Comparison of ENCODE assay signal across 1 cellular context in genomic region chr1:162212713-162213112, GRCh38.
TF ChIP-seq lines count a peak whose summit lies in the region.

No MANE protein-coding gene starts in this region.

TF ChIP-seq in GM23338, 12 proteins besides CTCF, POLR2A, EP300 and RAD21 (continued from another document):
- TF ChIP-seq, protein P1, sequence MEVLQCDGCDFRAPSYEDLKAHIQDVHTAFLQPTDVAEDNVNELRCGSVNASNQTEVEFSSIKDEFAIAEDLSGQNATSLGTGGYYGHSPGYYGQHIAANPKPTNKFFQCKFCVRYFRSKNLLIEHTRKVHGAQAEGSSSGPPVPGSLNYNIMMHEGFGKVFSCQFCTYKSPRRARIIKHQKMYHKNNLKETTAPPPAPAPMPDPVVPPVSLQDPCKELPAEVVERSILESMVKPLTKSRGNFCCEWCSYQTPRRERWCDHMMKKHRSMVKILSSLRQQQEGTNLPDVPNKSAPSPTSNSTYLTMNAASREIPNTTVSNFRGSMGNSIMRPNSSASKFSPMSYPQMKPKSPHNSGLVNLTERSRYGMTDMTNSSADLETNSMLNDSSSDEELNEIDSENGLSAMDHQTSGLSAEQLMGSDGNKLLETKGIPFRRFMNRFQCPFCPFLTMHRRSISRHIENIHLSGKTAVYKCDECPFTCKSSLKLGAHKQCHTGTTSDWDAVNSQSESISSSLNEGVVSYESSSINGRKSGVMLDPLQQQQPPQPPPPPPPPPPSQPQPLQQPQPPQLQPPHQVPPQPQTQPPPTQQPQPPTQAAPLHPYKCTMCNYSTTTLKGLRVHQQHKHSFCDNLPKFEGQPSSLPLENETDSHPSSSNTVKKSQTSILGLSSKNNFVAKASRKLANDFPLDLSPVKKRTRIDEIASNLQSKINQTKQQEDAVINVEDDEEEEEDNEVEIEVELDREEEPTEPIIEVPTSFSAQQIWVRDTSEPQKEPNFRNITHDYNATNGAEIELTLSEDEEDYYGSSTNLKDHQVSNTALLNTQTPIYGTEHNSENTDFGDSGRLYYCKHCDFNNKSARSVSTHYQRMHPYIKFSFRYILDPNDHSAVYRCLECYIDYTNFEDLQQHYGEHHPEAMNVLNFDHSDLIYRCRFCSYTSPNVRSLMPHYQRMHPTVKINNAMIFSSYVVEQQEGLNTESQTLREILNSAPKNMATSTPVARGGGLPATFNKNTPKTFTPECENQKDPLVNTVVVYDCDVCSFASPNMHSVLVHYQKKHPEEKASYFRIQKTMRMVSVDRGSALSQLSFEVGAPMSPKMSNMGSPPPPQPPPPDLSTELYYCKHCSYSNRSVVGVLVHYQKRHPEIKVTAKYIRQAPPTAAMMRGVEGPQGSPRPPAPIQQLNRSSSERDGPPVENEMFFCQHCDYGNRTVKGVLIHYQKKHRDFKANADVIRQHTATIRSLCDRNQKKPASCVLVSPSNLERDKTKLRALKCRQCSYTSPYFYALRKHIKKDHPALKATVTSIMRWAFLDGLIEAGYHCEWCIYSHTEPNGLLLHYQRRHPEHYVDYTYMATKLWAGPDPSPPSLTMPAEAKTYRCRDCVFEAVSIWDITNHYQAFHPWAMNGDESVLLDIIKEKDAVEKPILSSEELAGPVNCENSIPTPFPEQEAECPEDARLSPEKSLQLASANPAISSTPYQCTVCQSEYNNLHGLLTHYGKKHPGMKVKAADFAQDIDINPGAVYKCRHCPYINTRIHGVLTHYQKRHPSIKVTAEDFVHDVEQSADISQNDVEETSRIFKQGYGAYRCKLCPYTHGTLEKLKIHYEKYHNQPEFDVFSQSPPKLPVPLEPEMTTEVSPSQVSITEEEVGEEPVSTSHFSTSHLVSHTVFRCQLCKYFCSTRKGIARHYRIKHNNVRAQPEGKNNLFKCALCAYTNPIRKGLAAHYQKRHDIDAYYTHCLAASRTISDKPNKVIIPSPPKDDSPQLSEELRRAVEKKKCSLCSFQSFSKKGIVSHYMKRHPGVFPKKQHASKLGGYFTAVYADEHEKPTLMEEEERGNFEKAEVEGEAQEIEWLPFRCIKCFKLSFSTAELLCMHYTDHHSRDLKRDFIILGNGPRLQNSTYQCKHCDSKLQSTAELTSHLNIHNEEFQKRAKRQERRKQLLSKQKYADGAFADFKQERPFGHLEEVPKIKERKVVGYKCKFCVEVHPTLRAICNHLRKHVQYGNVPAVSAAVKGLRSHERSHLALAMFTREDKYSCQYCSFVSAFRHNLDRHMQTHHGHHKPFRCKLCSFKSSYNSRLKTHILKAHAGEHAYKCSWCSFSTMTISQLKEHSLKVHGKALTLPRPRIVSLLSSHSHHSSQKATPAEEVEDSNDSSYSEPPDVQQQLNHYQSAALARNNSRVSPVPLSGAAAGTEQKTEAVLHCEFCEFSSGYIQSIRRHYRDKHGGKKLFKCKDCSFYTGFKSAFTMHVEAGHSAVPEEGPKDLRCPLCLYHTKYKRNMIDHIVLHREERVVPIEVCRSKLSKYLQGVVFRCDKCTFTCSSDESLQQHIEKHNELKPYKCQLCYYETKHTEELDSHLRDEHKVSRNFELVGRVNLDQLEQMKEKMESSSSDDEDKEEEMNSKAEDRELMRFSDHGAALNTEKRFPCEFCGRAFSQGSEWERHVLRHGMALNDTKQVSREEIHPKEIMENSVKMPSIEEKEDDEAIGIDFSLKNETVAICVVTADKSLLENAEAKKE (CRISPR knock-in tag; IDR thresholded peaks at IDR 0.05): no peak
